1 cellular context compared by ENCODE assay signal in genomic region chr9:135373151-135373685, GRCh38.
TF ChIP-seq lines count a peak whose summit lies in the region.

No MANE protein-coding gene starts in this region.

TF ChIP-seq in H1, 55 proteins besides CTCF, POLR2A, EP300 and RAD21 (continued from another document):
- TF ChIP-seq CHD7 (IDR thresholded peaks at IDR 0.05; ENCODE audit: insufficient replicate concordance, low read length), result no peak
- TF ChIP-seq TCF12 (IDR thresholded peaks at IDR 0.05; ENCODE audit: low read depth, low read length), result no peak
- TF ChIP-seq NANOG (IDR thresholded peaks at IDR 0.05; ENCODE audit: insufficient read depth, low read depth, low read length, poor library complexity, severe bottlenecking), result no peak
- TF ChIP-seq EGR1 (IDR thresholded peaks at IDR 0.05; ENCODE audit: borderline replicate concordance, low read depth, low read length), result no peak
- no peak for TF ChIP-seq RXRA (IDR thresholded peaks at IDR 0.05; ENCODE audit: insufficient read depth, low read depth, low read length)
- no peak for TF ChIP-seq TEAD4 (IDR thresholded peaks at IDR 0.05; ENCODE audit: low read depth, low read length)
- TF ChIP-seq ATF2 (IDR thresholded peaks at IDR 0.05; ENCODE audit: low read length), result no peak
- TF ChIP-seq EZH2 (IDR thresholded peaks at IDR 0.05; ENCODE audit: low read depth, low read length, severe bottlenecking), result no peak
